36 cellular contexts compared by ENCODE assay signal in genomic region chr6:104930939-104931338, GRCh38. TPM values are rescaled to one million over a fixed set of nuclear protein-coding genes. Genes with fewer than 3 reads are reported as not detected.
"Had no signal": no experiment of that assay in that cellular context is flagged by ENCODE, and none has a peak within 500 bp of the region (broad histone marks: within the 10 kb centered on the region; RNA-seq: fewer than 3 reads in every experiment).

No MANE protein-coding gene starts in this region.

- ATAC-seq: activated CD4-positive, alpha-beta T cell treated with anti-CD3 and anti-CD28 coated beads for 36 hours; activated CD4-positive, CD25-positive, alpha-beta regulatory T cell treated with anti-CD3 and anti-CD28 coated beads, Interleukin-2, amount 50 U/mL, for 24 hours; activated naive CD4-positive, alpha-beta T cell treated with anti-CD3 and anti-CD28 coated beads, Interleukin-2, amount 50 U/mL, for 72 hours; activated T-cell treated with anti-CD3 and anti-CD28 coated beads, Interleukin-2, amount 50 U/mL, for 4 hours; activated T-cell treated with anti-CD3 and anti-CD28 coated beads, Interleukin-2, amount 50 U/mL, for 72 hours; activated T-helper 17 cell treated with anti-CD3 and anti-CD28 coated beads, Interleukin-2, amount 50 U/mL, for 72 hours; body of pancreas had no signal

- H3K27me3 ChIP-seq: body of pancreas, brain microvascular endothelial cell had no signal

- H3K36me3 ChIP-seq: adrenal gland, brain microvascular endothelial cell, breast epithelium had no signal

- H3K4me1 ChIP-seq: adrenal gland, body of pancreas, breast epithelium had no signal

- H3K27ac ChIP-seq: adrenal gland, body of pancreas, brain microvascular endothelial cell, breast epithelium, VCaP had no signal

- H3K9me3 ChIP-seq: adrenal gland, body of pancreas, breast epithelium had no signal

- DNase-seq: activated CD4-positive, alpha-beta memory T cell treated with anti-CD3 and anti-CD28 coated beads, Interleukin-2, amount 10 ng/mL, durations not matched to agents 7 days and 5 days; activated CD4-positive, alpha-beta T cell treated with anti-CD3 and anti-CD28 coated beads for 1 hour; activated CD4-positive, alpha-beta T cell treated with anti-CD3 and anti-CD28 coated beads for 36 hours; activated CD4-positive, alpha-beta T cell treated with anti-CD3 and anti-CD28 coated beads for 48 hours; activated CD4-positive, alpha-beta T cell treated with anti-CD3 and anti-CD28 coated beads, Interleukin-2, amount 10 ng/mL, durations not matched to agents 7 days and 5 days; activated CD4-positive, alpha-beta T cell treated with anti-CD3 and anti-CD28 coated beads, Interleukin-2, amount 50 U/mL, for 48 hours; activated CD4-positive, CD25-positive, alpha-beta regulatory T cell; activated CD8-positive, alpha-beta memory T cell treated with anti-CD3 and anti-CD28 coated beads, Interleukin-2, amount 50 U/mL, for 4 hours; activated effector memory CD4-positive, alpha-beta T cell treated with anti-CD3 and anti-CD28 coated beads, Interleukin-2, amount 50 U/mL, for 16 hours; activated gamma-delta T cell treated with Interleukin-2 at 50 U/mL for 16 hours; activated naive CD4-positive, alpha-beta T cell; activated naive CD4-positive, alpha-beta T cell treated with anti-CD3 and anti-CD28 coated beads for 36 hours; activated naive CD4-positive, alpha-beta T cell treated with anti-CD3 and anti-CD28 coated beads, Interleukin-2, amount 50 U/mL, for 16 hours; activated naive CD8-positive, alpha-beta T cell treated with anti-CD3 and anti-CD28 coated beads for 36 hours; activated T-cell treated with anti-CD3 and anti-CD28 coated beads for 4 hours; activated T-cell treated with anti-CD3 and anti-CD28 coated beads, Interleukin-2, amount 50 U/mL, for 1 hour; activated T-cell treated with anti-CD3 and anti-CD28 coated beads, Interleukin-2, amount 50 U/mL, for 4 hours; activated T-cell treated with anti-CD3 and anti-CD28 coated beads, Interleukin-2, amount 50 U/mL, for 72 hours; adrenal gland; amniotic stem cell; aorta; body of pancreas; brain microvascular endothelial cell; caudate nucleus; cerebellar nuclear complex; T-helper 1 cell; T-helper 2 cell; T-helper 9 cell had no signal

- H3K4me3 ChIP-seq: adrenal gland, body of pancreas, breast epithelium had no signal

RNA-seq across cellular contexts. Expression of gene LIN28B, which starts 26.0 kb away (rescaled TPM):
- total RNA-seq: activated CD4-positive, alpha-beta memory T cell treated with anti-CD3 and anti-CD28 coated beads, Interleukin-2, amount 10 ng/mL, durations not matched to agents 7 days and 5 days; activated CD4-positive, alpha-beta T cell treated with anti-CD3 and anti-CD28 coated beads for 36 hours; activated CD4-positive, alpha-beta T cell treated with anti-CD3 and anti-CD28 coated beads, Interleukin-2, amount 10 ng/mL, durations not matched to agents 7 days and 5 days; activated CD8-positive, alpha-beta memory T cell treated with anti-CD3 and anti-CD28 coated beads for 36 hours; activated naive CD4-positive, alpha-beta T cell treated with anti-CD3 and anti-CD28 coated beads for 36 hours; activated naive CD4-positive, alpha-beta T cell treated with anti-CD3 and anti-CD28 coated beads, Interleukin-2, amount 50 U/mL, for 72 hours; activated T-cell treated with anti-CD3 and anti-CD28 coated beads, Interleukin-2, amount 50 U/mL, for 72 hours; activated T-helper 1 cell treated with anti-CD3 and anti-CD28 coated beads, Interleukin-12 subunit alpha, Interleukin-12 subunit beta, Interleukin-2, Interleukin-4 antibody, amounts not matched to agents 30 ng/mL and 10 ng/mL and 1 ng/mL, durations not matched to agents 14 hours and 24 hours and 36 hours; activated T-helper 17 cell treated with anti-CD3 and anti-CD28 coated beads, Interleukin-2, amount 50 U/mL, for 72 hours; aorta; body of pancreas; breast epithelium; chondrocyte had no signal
- polyA plus RNA-seq: aorta had no signal
